1 cellular context compared by ENCODE assay signal in the genomic region with DNA sequence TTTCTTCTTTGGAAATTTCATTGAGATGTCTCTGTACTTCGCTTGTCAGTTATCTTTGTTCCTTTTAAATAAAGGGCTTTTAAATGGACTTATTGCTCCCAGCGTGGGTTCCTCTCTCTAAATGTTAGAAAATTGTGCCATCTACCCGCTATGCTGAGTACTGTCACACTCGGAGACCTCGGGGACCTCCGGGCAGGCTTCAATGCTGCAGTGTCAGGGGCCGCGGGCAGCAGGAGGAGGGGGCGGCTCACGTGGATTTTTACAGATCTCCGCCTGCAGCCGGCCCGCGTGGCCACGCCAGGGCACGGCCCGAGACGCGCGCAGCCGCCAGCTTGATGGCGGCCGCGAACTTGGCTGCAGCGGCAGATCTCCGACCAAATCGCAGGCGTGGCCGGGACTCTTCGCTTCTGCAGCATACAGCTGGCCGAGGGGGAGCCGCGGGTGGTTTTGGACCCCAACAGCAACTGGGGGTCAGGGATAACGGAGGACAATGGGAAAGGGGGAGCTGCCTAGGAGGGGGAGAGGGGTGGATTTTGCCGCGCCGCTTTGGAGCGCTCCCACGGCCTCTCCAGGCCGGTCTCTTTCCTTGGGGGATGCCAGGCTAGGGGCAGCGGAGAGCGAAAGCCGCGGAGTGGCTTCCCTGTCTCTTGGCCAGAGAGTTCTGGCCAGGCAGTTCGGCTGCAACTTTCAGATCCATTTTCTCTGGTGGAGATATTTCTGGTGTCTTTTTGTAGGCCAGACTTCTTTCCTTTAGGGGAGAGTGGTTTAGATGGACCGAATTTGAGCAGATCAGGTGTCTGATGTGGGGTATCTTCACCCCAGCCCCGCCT.
TF ChIP-seq lines count a peak whose summit lies in the region.

No MANE protein-coding gene starts in this region.

TF ChIP-seq in GM12878, 131 proteins besides CTCF, POLR2A, EP300 and RAD21 (continued from another document):
- TF ChIP-seq TCF3 (IDR thresholded peaks at IDR 0.05; ENCODE audit: borderline replicate concordance, insufficient read depth, low read depth, low read length) (no peak), MXI1 (IDR thresholded peaks at IDR 0.05; ENCODE audit: low read depth, low read length) (peak; percentile 93), CEBPB (IDR thresholded peaks at IDR 0.05; ENCODE audit: borderline replicate concordance in 1 of 2, low read depth in 2 of 2, low read length in 2 of 2) (no peak), MEF2A (IDR thresholded peaks at IDR 0.05; ENCODE audit: insufficient read depth, low read depth, low read length) (no peak), RFX5 (IDR thresholded peaks at IDR 0.05; ENCODE audit: low read depth, low read length) (no peak), ZNF274 (IDR thresholded peaks at IDR 0.05; ENCODE audit: insufficient read depth, insufficient read length) (no peak), NR2C1 (IDR thresholded peaks at IDR 0.05) (peak; percentile 31; the same call in 1 of the 2 replicates), NFYA (IDR thresholded peaks at IDR 0.05; ENCODE audit: borderline replicate concordance, low read depth, low read length) (no peak), LARP7 (IDR thresholded peaks at IDR 0.05) (0 out of 2 replicates have a peak, but pooled peaks have one; percentile 51), MTA2 (IDR thresholded peaks at IDR 0.05; ENCODE audit: low read depth) (no peak), CHD4 (IDR thresholded peaks at IDR 0.05) (no peak), RELA (IDR thresholded peaks at IDR 0.05; ENCODE audit: borderline replicate concordance, partially characterized antibody) (no peak), ZBED1 (IDR thresholded peaks at IDR 0.05; ENCODE audit: borderline replicate concordance) (no peak), TARDBP (IDR thresholded peaks at IDR 0.05; ENCODE audit: borderline replicate concordance) (no peak), HCFC1 (IDR thresholded peaks at IDR 0.05; ENCODE audit: low read length) (no peak), SP1 (IDR thresholded peaks at IDR 0.05; ENCODE audit: low read depth, low read length) (no peak), HDAC2 (IDR thresholded peaks at IDR 0.05) (no peak), KLF5 (IDR thresholded peaks at IDR 0.05; ENCODE audit: partially characterized antibody) (no peak), EZH2 (IDR thresholded peaks at IDR 0.05; ENCODE audit: borderline replicate concordance, control insufficient read depth, low read depth, low read length) (no peak), PAX8 (IDR thresholded peaks at IDR 0.05) (no peak), SIX5 (IDR thresholded peaks at IDR 0.05; ENCODE audit: low read depth, low read length, severe bottlenecking) (no peak), YY1 (IDR thresholded peaks at IDR 0.05; ENCODE audit: low read depth, low read length) (peak; percentile 72), GABPA (IDR thresholded peaks at IDR 0.05; ENCODE audit: low read depth) (no peak), HDGF (IDR thresholded peaks at IDR 0.05) (no peak), SREBF1 (IDR thresholded peaks at IDR 0.05; ENCODE audit: low read length) (no peak), MYB (IDR thresholded peaks at IDR 0.05; ENCODE audit: borderline replicate concordance, low read depth, low read length) (no peak)
- TF ChIP-seq, protein P1, sequence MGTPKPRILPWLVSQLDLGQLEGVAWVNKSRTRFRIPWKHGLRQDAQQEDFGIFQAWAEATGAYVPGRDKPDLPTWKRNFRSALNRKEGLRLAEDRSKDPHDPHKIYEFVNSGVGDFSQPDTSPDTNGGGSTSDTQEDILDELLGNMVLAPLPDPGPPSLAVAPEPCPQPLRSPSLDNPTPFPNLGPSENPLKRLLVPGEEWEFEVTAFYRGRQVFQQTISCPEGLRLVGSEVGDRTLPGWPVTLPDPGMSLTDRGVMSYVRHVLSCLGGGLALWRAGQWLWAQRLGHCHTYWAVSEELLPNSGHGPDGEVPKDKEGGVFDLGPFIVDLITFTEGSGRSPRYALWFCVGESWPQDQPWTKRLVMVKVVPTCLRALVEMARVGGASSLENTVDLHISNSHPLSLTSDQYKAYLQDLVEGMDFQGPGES (IDR thresholded peaks at IDR 0.05), result no peak
- TF ChIP-seq, protein P2, sequence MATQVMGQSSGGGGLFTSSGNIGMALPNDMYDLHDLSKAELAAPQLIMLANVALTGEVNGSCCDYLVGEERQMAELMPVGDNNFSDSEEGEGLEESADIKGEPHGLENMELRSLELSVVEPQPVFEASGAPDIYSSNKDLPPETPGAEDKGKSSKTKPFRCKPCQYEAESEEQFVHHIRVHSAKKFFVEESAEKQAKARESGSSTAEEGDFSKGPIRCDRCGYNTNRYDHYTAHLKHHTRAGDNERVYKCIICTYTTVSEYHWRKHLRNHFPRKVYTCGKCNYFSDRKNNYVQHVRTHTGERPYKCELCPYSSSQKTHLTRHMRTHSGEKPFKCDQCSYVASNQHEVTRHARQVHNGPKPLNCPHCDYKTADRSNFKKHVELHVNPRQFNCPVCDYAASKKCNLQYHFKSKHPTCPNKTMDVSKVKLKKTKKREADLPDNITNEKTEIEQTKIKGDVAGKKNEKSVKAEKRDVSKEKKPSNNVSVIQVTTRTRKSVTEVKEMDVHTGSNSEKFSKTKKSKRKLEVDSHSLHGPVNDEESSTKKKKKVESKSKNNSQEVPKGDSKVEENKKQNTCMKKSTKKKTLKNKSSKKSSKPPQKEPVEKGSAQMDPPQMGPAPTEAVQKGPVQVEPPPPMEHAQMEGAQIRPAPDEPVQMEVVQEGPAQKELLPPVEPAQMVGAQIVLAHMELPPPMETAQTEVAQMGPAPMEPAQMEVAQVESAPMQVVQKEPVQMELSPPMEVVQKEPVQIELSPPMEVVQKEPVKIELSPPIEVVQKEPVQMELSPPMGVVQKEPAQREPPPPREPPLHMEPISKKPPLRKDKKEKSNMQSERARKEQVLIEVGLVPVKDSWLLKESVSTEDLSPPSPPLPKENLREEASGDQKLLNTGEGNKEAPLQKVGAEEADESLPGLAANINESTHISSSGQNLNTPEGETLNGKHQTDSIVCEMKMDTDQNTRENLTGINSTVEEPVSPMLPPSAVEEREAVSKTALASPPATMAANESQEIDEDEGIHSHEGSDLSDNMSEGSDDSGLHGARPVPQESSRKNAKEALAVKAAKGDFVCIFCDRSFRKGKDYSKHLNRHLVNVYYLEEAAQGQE (IDR thresholded peaks at IDR 0.05; ENCODE audit: low read depth, low read length), result no peak
- TF ChIP-seq, protein P3, sequence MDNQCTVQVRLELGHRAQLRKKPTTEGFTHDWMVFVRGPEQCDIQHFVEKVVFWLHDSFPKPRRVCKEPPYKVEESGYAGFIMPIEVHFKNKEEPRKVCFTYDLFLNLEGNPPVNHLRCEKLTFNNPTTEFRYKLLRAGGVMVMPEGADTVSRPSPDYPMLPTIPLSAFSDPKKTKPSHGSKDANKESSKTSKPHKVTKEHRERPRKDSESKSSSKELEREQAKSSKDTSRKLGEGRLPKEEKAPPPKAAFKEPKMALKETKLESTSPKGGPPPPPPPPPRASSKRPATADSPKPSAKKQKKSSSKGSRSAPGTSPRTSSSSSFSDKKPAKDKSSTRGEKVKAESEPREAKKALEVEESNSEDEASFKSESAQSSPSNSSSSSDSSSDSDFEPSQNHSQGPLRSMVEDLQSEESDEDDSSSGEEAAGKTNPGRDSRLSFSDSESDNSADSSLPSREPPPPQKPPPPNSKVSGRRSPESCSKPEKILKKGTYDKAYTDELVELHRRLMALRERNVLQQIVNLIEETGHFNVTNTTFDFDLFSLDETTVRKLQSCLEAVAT (IDR thresholded peaks at IDR 0.05), result no peak
